1 cellular context compared by ENCODE assay signal in genomic region chr4:154559931-154560801, GRCh38.
A peak's percentile ranks its signal among the peaks of the same experiment; 100 is the strongest.
TF ChIP-seq lines count a peak whose summit lies in the region.

No MANE protein-coding gene starts in this region.

TF ChIP-seq in HepG2, 621 proteins besides CTCF, POLR2A, EP300 and RAD21 (continued from another document and continues in another):
- TF ChIP-seq FOSL1 (CRISPR knock-in tag; IDR thresholded peaks at IDR 0.05; ENCODE audit: borderline replicate concordance) (0 out of 2 replicates have a peak, but pooled peaks have one; percentile 29), RAD51 (IDR thresholded peaks at IDR 0.05; ENCODE audit: borderline replicate concordance) (no peak), ARID2 (CRISPR knock-in tag; IDR thresholded peaks at IDR 0.05; ENCODE audit: borderline replicate concordance) (0 out of 2 replicates have a peak, but pooled peaks have one; percentile 31), ZNF121 (CRISPR knock-in tag; IDR thresholded peaks at IDR 0.05) (peak; percentile 64; the same call in 1 of the 2 replicates), KLF11 (CRISPR knock-in tag; IDR thresholded peaks at IDR 0.05) (peak; percentile 76; the same call in 1 of the 2 replicates), ZNF75D (CRISPR knock-in tag; IDR thresholded peaks at IDR 0.05; ENCODE audit: borderline replicate concordance) (no peak), DZIP1 (CRISPR knock-in tag; IDR thresholded peaks at IDR 0.05) (no peak), TFDP1 (CRISPR knock-in tag; IDR thresholded peaks at IDR 0.05; ENCODE audit: borderline replicate concordance) (no peak; the same call in 1 of the 2 replicates), SNAPC2 (CRISPR knock-in tag; IDR thresholded peaks at IDR 0.05) (peak; percentile 84; the same call in 1 of the 2 replicates), ZNF180 (CRISPR knock-in tag; IDR thresholded peaks at IDR 0.05; ENCODE audit: borderline replicate concordance, low read depth) (no peak), KDM6A (CRISPR knock-in tag; IDR thresholded peaks at IDR 0.05; ENCODE audit: low read depth) (peak; percentile 80), TMF1 (CRISPR knock-in tag; IDR thresholded peaks at IDR 0.05; ENCODE audit: low read depth) (peak; percentile 62; the same call in 1 of the 2 replicates), ZFP36L2 (CRISPR knock-in tag; IDR thresholded peaks at IDR 0.05) (no peak), ARNT (IDR thresholded peaks at IDR 0.05) (no peak), PPARG (CRISPR knock-in tag; conservative IDR thresholded peaks at IDR 0.05) (peak; percentile 91), ESRRA (CRISPR knock-in tag; IDR thresholded peaks at IDR 0.05; ENCODE audit: low read depth) (peak; percentile 78), CHD4 (IDR thresholded peaks at IDR 0.05; ENCODE audit: borderline replicate concordance, low read length) (peak; percentile 85), ZNF503 (CRISPR knock-in tag; IDR thresholded peaks at IDR 0.05) (peak; percentile 94), ZBTB37 (CRISPR knock-in tag; IDR thresholded peaks at IDR 0.05) (no peak; the same call in 1 of the 2 replicates), STAT5B (CRISPR knock-in tag; IDR thresholded peaks at IDR 0.05) (no peak), ZNF512 (CRISPR knock-in tag; IDR thresholded peaks at IDR 0.05) (no peak), ZNF678 (CRISPR knock-in tag; IDR thresholded peaks at IDR 0.05) (no peak), SMAD3 (CRISPR knock-in tag; IDR thresholded peaks at IDR 0.05) (peak; percentile 88), CENPBD1 (CRISPR knock-in tag; IDR thresholded peaks at IDR 0.05; ENCODE audit: borderline replicate concordance, low read depth) (no peak), ZNF570 (CRISPR knock-in tag; IDR thresholded peaks at IDR 0.05; ENCODE audit: borderline replicate concordance) (no peak), POLR2AphosphoS5 (IDR thresholded peaks at IDR 0.05; ENCODE audit: low read depth, low read length) (no peak), ZNF12 (CRISPR knock-in tag; IDR thresholded peaks at IDR 0.05) (peak; percentile 68; the same call in 1 of the 2 replicates), SPEN (CRISPR knock-in tag; IDR thresholded peaks at IDR 0.05; ENCODE audit: low read depth) (0 out of 2 replicates have a peak, but pooled peaks have one; percentile 41), NFYB (CRISPR knock-in tag; IDR thresholded peaks at IDR 0.05) (peak; percentile 1; the same call in 1 of the 2 replicates), HES4 (CRISPR knock-in tag; IDR thresholded peaks at IDR 0.05; ENCODE audit: borderline replicate concordance) (no peak), ADNP (CRISPR knock-in tag; IDR thresholded peaks at IDR 0.05) (no peak), TFAP4 (IDR thresholded peaks at IDR 0.05; ENCODE audit: borderline replicate concordance, low read depth) (peak; percentile 59; the same call in 1 of the 2 replicates), BCL3 (CRISPR knock-in tag; IDR thresholded peaks at IDR 0.05) (no peak), HHEX (CRISPR knock-in tag; IDR thresholded peaks at IDR 0.05) (peak; percentile 92), CEBPG (CRISPR knock-in tag; IDR thresholded peaks at IDR 0.05) (peak; percentile 95), HNRNPK (IDR thresholded peaks at IDR 0.05; ENCODE audit: low read depth, low read length, poor library complexity, severe bottlenecking) (no peak), ATAD3A (CRISPR knock-in tag; IDR thresholded peaks at IDR 0.05) (no peak), AGO2 (optimal IDR thresholded peaks at IDR 0.05; ENCODE audit: low read depth, low read length) (no peak), ZNF619 (CRISPR knock-in tag; IDR thresholded peaks at IDR 0.05) (no peak), PAF1 (CRISPR knock-in tag; IDR thresholded peaks at IDR 0.05) (no peak), ZBTB3 (CRISPR knock-in tag; IDR thresholded peaks at IDR 0.05; ENCODE audit: borderline replicate concordance, low read depth) (0 out of 2 replicates have a peak, but pooled peaks have one; percentile 60), RFX5 (IDR thresholded peaks at IDR 0.05; ENCODE audit: low read depth, low read length) (no peak; the same call in 1 of the 2 replicates), TAF1 (CRISPR knock-in tag; IDR thresholded peaks at IDR 0.05) (no peak), MBNL3 (CRISPR knock-in tag; conservative IDR thresholded peaks at IDR 0.05) (no peak), TBX2 (CRISPR knock-in tag; IDR thresholded peaks at IDR 0.05; ENCODE audit: borderline replicate concordance) (peak; percentile 97), AKAP8 (CRISPR knock-in tag; IDR thresholded peaks at IDR 0.05) (no peak), MLLT10 (CRISPR knock-in tag; IDR thresholded peaks at IDR 0.05) (no peak), ZNF703 (CRISPR knock-in tag; IDR thresholded peaks at IDR 0.05; ENCODE audit: borderline replicate concordance) (no peak; the same call in 1 of the 2 replicates), SAFB2 (CRISPR knock-in tag; IDR thresholded peaks at IDR 0.05; ENCODE audit: borderline replicate concordance, low read depth) (no peak), E2F1 (CRISPR knock-in tag; IDR thresholded peaks at IDR 0.05) (peak; percentile 42; the same call in 1 of the 2 replicates), ZNF816 (CRISPR knock-in tag; IDR thresholded peaks at IDR 0.05; ENCODE audit: borderline replicate concordance) (no peak), SP2 (CRISPR knock-in tag; IDR thresholded peaks at IDR 0.05) (no peak), GTF3A (CRISPR knock-in tag; conservative IDR thresholded peaks at IDR 0.05) (no peak), HOXA9 (CRISPR knock-in tag; IDR thresholded peaks at IDR 0.05; ENCODE audit: borderline replicate concordance) (no peak), NR1H2 (CRISPR knock-in tag; IDR thresholded peaks at IDR 0.05; ENCODE audit: borderline replicate concordance, low read depth) (no peak), XRCC5 (optimal IDR thresholded peaks at IDR 0.05; ENCODE audit: low read length) (no peak), ZNF230 (CRISPR knock-in tag; IDR thresholded peaks at IDR 0.05) (no peak), ZNF543 (CRISPR knock-in tag; IDR thresholded peaks at IDR 0.05) (no peak), CCDC6 (CRISPR knock-in tag; IDR thresholded peaks at IDR 0.05) (no peak), TBX3 (IDR thresholded peaks at IDR 0.05; ENCODE audit: borderline replicate concordance) (peak; percentile 78), SRY (CRISPR knock-in tag; IDR thresholded peaks at IDR 0.05) (no peak), RFXANK (CRISPR knock-in tag; IDR thresholded peaks at IDR 0.05) (no peak), ZNF207 (IDR thresholded peaks at IDR 0.05; ENCODE audit: borderline replicate concordance) (no peak), ZNF878 (CRISPR knock-in tag; IDR thresholded peaks at IDR 0.05) (peak; percentile 48; the same call in 1 of the 2 replicates), CCAR2 (optimal IDR thresholded peaks at IDR 0.05; ENCODE audit: low read depth, low read length) (no peak), HNF4A (CRISPR knock-in tag; IDR thresholded peaks at IDR 0.05) (peak; percentile 93), ERF (CRISPR knock-in tag; IDR thresholded peaks at IDR 0.05) (peak; percentile 92)
